In genomic region chr9:6764570-6765334, GRCh38 we compare ENCODE assay signal across 16 cellular contexts. TPM values are rescaled to one million over a fixed set of nuclear protein-coding genes. Genes with fewer than 3 reads are reported as not detected.
DNase-seq lines count a peak whose midpoint lies in the region; ATAC-seq and TF ChIP-seq lines count a peak whose summit lies in the region.
"Had no signal": no experiment of that assay in that cellular context is flagged by ENCODE, and none has a peak within 500 bp of the region (broad histone marks: within the 10 kb centered on the region; RNA-seq: fewer than 3 reads in every experiment).

No MANE protein-coding gene starts in this region.

- H3K4me1 Mint-ChIP-seq in activated T-cell treated with anti-CD3 and anti-CD28 coated beads, Interleukin-2, amount 50 U/mL, for 24 hours (ENCODE audit: low read depth), result peaks cover 76% of the 10 kb centered on the region
- peaks cover 68% of the 10 kb centered on the region for H3K4me1 Mint-ChIP-seq in activated T-cell treated with anti-CD3 and anti-CD28 coated beads, Interleukin-2, amount 50 U/mL, for 4 hours (ENCODE audit: low read depth)
- H3K4me1 Mint-ChIP-seq in progenitor cell of endocrine pancreas (ENCODE audit: low read depth), result peaks cover 23% of the 10 kb centered on the region

- H3K27me3 Mint-ChIP-seq in activated T-cell treated with anti-CD3 and anti-CD28 coated beads, Interleukin-2, amount 50 U/mL, for 24 hours, result no peaks in the 10 kb centered on the region
- no peaks in the 10 kb centered on the region for H3K27me3 Mint-ChIP-seq in activated T-cell treated with anti-CD3 and anti-CD28 coated beads, Interleukin-2, amount 50 U/mL, for 4 hours (ENCODE audit: low read depth)
- no peaks in the 10 kb centered on the region for H3K27me3 Mint-ChIP-seq in progenitor cell of endocrine pancreas
- H3K27me3 Mint-ChIP-seq: stimulated activated naive CD8-positive, alpha-beta T cell treated with anti-CD3 and anti-CD28 coated beads, Interleukin-15, Interleukin-2, amounts not matched to agents 100 ng/mL and 50 ng/mL, for 24 hours had no signal

- TF ChIP-seq CTCF in progenitor cell of endocrine pancreas (IDR thresholded peaks at IDR 0.05; ENCODE audit: unreplicated experiment), result no peak

- peak overlapping the region; percentile 60 for H3K27ac Mint-ChIP-seq in activated T-cell treated with anti-CD3 and anti-CD28 coated beads, Interleukin-2, amount 50 U/mL, for 24 hours
- H3K27ac Mint-ChIP-seq in progenitor cell of endocrine pancreas, result peak overlapping the region; percentile 29
- H3K27ac Mint-ChIP-seq: stimulated activated naive CD8-positive, alpha-beta T cell treated with anti-CD3 and anti-CD28 coated beads, Interleukin-15, Interleukin-2, amounts not matched to agents 100 ng/mL and 50 ng/mL, for 24 hours had no signal

- peaks cover 3% of the 10 kb centered on the region for H3K9me3 Mint-ChIP-seq in activated T-cell treated with anti-CD3 and anti-CD28 coated beads, Interleukin-2, amount 50 U/mL, for 24 hours
- no peaks in the 10 kb centered on the region for H3K9me3 Mint-ChIP-seq in activated T-cell treated with anti-CD3 and anti-CD28 coated beads, Interleukin-2, amount 50 U/mL, for 4 hours
- peaks cover 5% of the 10 kb centered on the region for H3K9me3 Mint-ChIP-seq in progenitor cell of endocrine pancreas (ENCODE audit: low read depth)

- peaks cover 5% of the 10 kb centered on the region for H3K36me3 Mint-ChIP-seq in activated T-cell treated with anti-CD3 and anti-CD28 coated beads, Interleukin-2, amount 50 U/mL, for 24 hours (ENCODE audit: low read depth)
- peaks cover 7% of the 10 kb centered on the region for H3K36me3 Mint-ChIP-seq in activated T-cell treated with anti-CD3 and anti-CD28 coated beads, Interleukin-2, amount 50 U/mL, for 4 hours (ENCODE audit: insufficient read depth)
- no peaks in the 10 kb centered on the region for H3K36me3 Mint-ChIP-seq in progenitor cell of endocrine pancreas (ENCODE audit: insufficient read depth)

- no peak overlapping the region for H3K4me3 Mint-ChIP-seq in activated T-cell treated with anti-CD3 and anti-CD28 coated beads, Interleukin-2, amount 50 U/mL, for 24 hours
- H3K4me3 Mint-ChIP-seq in activated T-cell treated with anti-CD3 and anti-CD28 coated beads, Interleukin-2, amount 50 U/mL, for 4 hours, result no peak overlapping the region
- H3K4me3 Mint-ChIP-seq in progenitor cell of endocrine pancreas (ENCODE audit: low read depth), result no peak overlapping the region
- H3K4me3 Mint-ChIP-seq: stimulated activated naive CD8-positive, alpha-beta T cell treated with anti-CD3 and anti-CD28 coated beads, Interleukin-15, Interleukin-2, amounts not matched to agents 100 ng/mL and 50 ng/mL, for 24 hours had no signal

- DNase-seq in activated T-cell treated with anti-CD3 and anti-CD28 coated beads, Interleukin-2, amount 50 U/mL, for 24 hours, result no peak
- DNase-seq in activated T-cell treated with anti-CD3 and anti-CD28 coated beads, Interleukin-2, amount 50 U/mL, for 4 hours, result no peak
- DNase-seq in HCEC 1CT, result peak; percentile 3
- peak; percentile 23 for DNase-seq in amniotic epithelial cell (ENCODE audit: low read depth)
- no peak for DNase-seq in progenitor cell of endocrine pancreas (ENCODE audit: low spot score, unreplicated experiment)
- DNase-seq in NCI-H187 treated with DMSO at 0.1 percent for 48 hours (lab: John Stamatoyannopoulos, UW), result no peak
- DNase-seq in NCI-H2196 (lab: John Stamatoyannopoulos, UW; ENCODE audit: unreplicated experiment), result no peak
- DNase-seq in effector CD8-positive, alpha-beta T cell (lab: John Stamatoyannopoulos, UW), result no peak
- DNase-seq: activated effector memory CD4-positive, alpha-beta T cell treated with anti-CD3 and anti-CD28 coated beads, Interleukin-2, amount 50 U/mL, for 16 hours; body of pancreas; Calu3; dermis blood vessel endothelial cell; heart right ventricle; NCI-H2029; NCI-H524 treated with DMSO at 0.1 percent for 48 hours had no signal

- ATAC-seq in activated T-cell treated with anti-CD3 and anti-CD28 coated beads, Interleukin-2, amount 50 U/mL, for 4 hours, result no peak
- ATAC-seq: body of pancreas, heart right ventricle had no signal

RNA-seq across cellular contexts. Expression of gene KDM4C, which starts 7.0 kb away (rescaled TPM):
- 10 to 100 TPM; 22.9 to 26.5 (median 25.6) TPM for total RNA-seq in activated T-cell treated with anti-CD3 and anti-CD28 coated beads, Interleukin-2, amount 50 U/mL, for 4 hours
- total RNA-seq in progenitor cell of endocrine pancreas, result 26.6 and 29.5 TPM in 2 replicates

Comparison
In these comparisons a context has a peak if more than half of its experiments do, and no peak if none do; other contexts are left out.
1. DNase-seq: peak in HCEC 1CT (single experiment) and amniotic epithelial cell (single experiment); none in activated T-cell treated with anti-CD3 and anti-CD28 coated beads, Interleukin-2, amount 50 U/mL, for 24 hours (single experiment), activated T-cell treated with anti-CD3 and anti-CD28 coated beads, Interleukin-2, amount 50 U/mL, for 4 hours (single experiment), progenitor cell of endocrine pancreas (single experiment), NCI-H187 treated with DMSO at 0.1 percent for 48 hours (single experiment), NCI-H2196 (single experiment) and effector CD8-positive, alpha-beta T cell (single experiment).